Comparison of ENCODE assay signal across 26 cellular contexts in genomic region chr17:35291802-35292201, GRCh38. TPM values are rescaled to one million over a fixed set of nuclear protein-coding genes. Genes with fewer than 3 reads are reported as not detected.
A peak's percentile ranks its signal among the peaks of the same experiment; 100 is the strongest.
DNase-seq lines count a peak whose midpoint lies in the region; ATAC-seq, FAIRE-seq and TF ChIP-seq lines count a peak whose summit lies in the region.
"Had no signal": no experiment of that assay in that cellular context is flagged by ENCODE, and none has a peak within 500 bp of the region (broad histone marks: within the 10 kb centered on the region; RNA-seq: fewer than 3 reads in every experiment).

No MANE protein-coding gene starts in this region.

- H3K36me3 ChIP-seq in BJ (ENCODE audit: control insufficient read depth, insufficient read depth, low read length) (no peaks in the 10 kb centered on the region), bronchial epithelial cell (ENCODE audit: control insufficient read depth, insufficient read depth, low read length) (no peaks in the 10 kb centered on the region)
- H3K36me3 ChIP-seq: adrenal gland; BLaER1 treated with 17β-estradiol and CSF1 and Interleukin-3, amounts not matched to agents 10 nM and 100 nM; esophagus muscularis mucosa; stomach; upper lobe of left lung had no signal

- no peak for FAIRE-seq in bronchial epithelial cell (lab: Jason Lieb, UNC)
- FAIRE-seq: G401.6, GM12878 had no signal

- H3K9me3 Mint-ChIP-seq in HFFc6, result peaks cover 9% of the 10 kb centered on the region; the same call in 1 of the 2 replicates

- H3K4me3 Mint-ChIP-seq in HFFc6, result peak overlapping the region; percentile 29
- H3K4me3 Mint-ChIP-seq: naive thymus-derived CD8-positive, alpha-beta T cell had no signal

- H3K27me3 Mint-ChIP-seq in HFFc6 (ENCODE audit: insufficient read depth), result peaks cover 1% of the 10 kb centered on the region

- peaks cover 59% of the 10 kb centered on the region for H3K4me1 Mint-ChIP-seq in HFFc6 (ENCODE audit: low read depth)

- CTCF ChIA-PET in BJ (lab: Yijun Ruan, JAX), result no interaction called here

- no peaks in the 10 kb centered on the region for H3K27me3 ChIP-seq in BJ (ENCODE audit: control insufficient read depth, insufficient read depth, low read length)
- no peaks in the 10 kb centered on the region for H3K27me3 ChIP-seq in bronchial epithelial cell (ENCODE audit: control insufficient read depth, insufficient read depth, low read length)
- peaks cover 8% of the 10 kb centered on the region for H3K27me3 ChIP-seq in foreskin keratinocyte
- H3K27me3 ChIP-seq: BLaER1 treated with 17β-estradiol and CSF1 and Interleukin-3, amounts not matched to agents 10 nM and 100 nM; esophagus muscularis mucosa; stomach; upper lobe of left lung had no signal

- ATAC-seq in foreskin keratinocyte (peak; percentile 15), GM18519 (IDR thresholded peaks at IDR 0.05; ENCODE audit: low FRiP score, unreplicated experiment) (no peak), GM18861 (IDR thresholded peaks at IDR 0.05; ENCODE audit: unreplicated experiment) (no peak)
- ATAC-seq: GM12878; naive thymus-derived CD8-positive, alpha-beta T cell; Panc1 had no signal

- H3K27ac ChIP-seq in foreskin keratinocyte, result no peak overlapping the region
- H3K27ac ChIP-seq: adrenal gland; BLaER1 treated with 17β-estradiol and CSF1 and Interleukin-3, amounts not matched to agents 10 nM and 100 nM; esophagus muscularis mucosa; SK-N-MC; stomach; upper lobe of left lung had no signal

- peaks cover 19% of the 10 kb centered on the region for H3K36me3 Mint-ChIP-seq in HFFc6 (ENCODE audit: low read depth)

- peak; percentile 33 for DNase-seq in BJ (ENCODE audit: low read depth)
- peak; percentile 57 for DNase-seq in HFFc6
- peak; percentile 54 for DNase-seq in bronchial epithelial cell (ENCODE audit: low read depth)
- peak in 1 of 2 donors; percentile 39 for DNase-seq in foreskin keratinocyte
- no peak for DNase-seq in stimulated activated CD4-positive, alpha-beta T cell treated with anti-CD3 and anti-CD28 coated beads, Interleukin-2, amount 100 ng/mL, for 48 hours
- DNase-seq in NCI-H187 (lab: John Stamatoyannopoulos, UW), result no peak
- DNase-seq: activated CD4-positive, CD25-positive, alpha-beta regulatory T cell treated with anti-CD3 and anti-CD28 coated beads, Interleukin-2, amount 50 U/mL, for 72 hours; activated effector memory CD4-positive, alpha-beta T cell treated with anti-CD3 and anti-CD28 coated beads, Interleukin-2, amount 50 U/mL, for 16 hours; adrenal gland; Calu3; effector CD8-positive, alpha-beta T cell; hypothalamus; MM.1S; naive thymus-derived CD8-positive, alpha-beta T cell; NCI-H345; posterior cingulate gyrus; stomach; upper lobe of left lung had no signal

- TF ChIP-seq CTCF in BJ (IDR thresholded peaks at IDR 0.05; ENCODE audit: insufficient read depth, low read depth, low read length) (no peak), HFFc6 (IDR thresholded peaks at IDR 0.05) (no peak), bronchial epithelial cell (IDR thresholded peaks at IDR 0.05; ENCODE audit: insufficient read depth, low read length, severe bottlenecking) (no peak), foreskin keratinocyte (conservative IDR thresholded peaks at IDR 0.05) (no peak)

- no peaks in the 10 kb centered on the region for H3K4me1 ChIP-seq in foreskin keratinocyte
- H3K4me1 ChIP-seq: adrenal gland, esophagus muscularis mucosa, stomach, upper lobe of left lung had no signal

- H3K27ac Mint-ChIP-seq in HFFc6, result peak overlapping the region; percentile 51
- H3K27ac Mint-ChIP-seq: naive thymus-derived CD8-positive, alpha-beta T cell had no signal

- no peak overlapping the region for H3K4me3 ChIP-seq in BJ (ENCODE audit: low read depth, low read length)
- H3K4me3 ChIP-seq in bronchial epithelial cell (ENCODE audit: low read depth, low read length), result no peak overlapping the region
- H3K4me3 ChIP-seq: adrenal gland; BLaER1 treated with 17β-estradiol and CSF1 and Interleukin-3, amounts not matched to agents 10 nM and 100 nM; esophagus muscularis mucosa; GM12878; SK-N-MC; stomach; upper lobe of left lung had no signal

- POLR2A ChIA-PET in BJ (lab: Charles Lee), result no interaction called here

RNA-seq across cellular contexts. Expression of gene SLFN5, which starts 48.9 kb away (rescaled TPM):
- polyA plus RNA-seq in BJ (2011; rRNA removed) (32.6 and 65.3 TPM in 2 replicates), foreskin keratinocyte (3.3 and 8.0 TPM in 2 replicates)
- 51.5 and 60.4 TPM in 2 replicates for polyA minus RNA-seq in BJ (2011; rRNA and poly(A)+ RNA removed)
- 10 to 100 TPM; 55.2 to 64.0 (median 56.1) TPM for total RNA-seq in HFFc6 (2021; fragmentation: NEBNext Ultra II Directional; extraction: Animal tissue kit (Norgen Biotek cat#: 25700))
- total RNA-seq in bronchial epithelial cell (104 and 112 TPM in 2 replicates), foreskin keratinocyte (23.5 and 69.3 TPM in 2 replicates)

Comparison
In these comparisons a context has a peak if more than half of its experiments do, and no peak if none do; other contexts are left out.
1. DNase-seq: peak in BJ (single experiment), HFFc6 (single experiment) and bronchial epithelial cell (single experiment); none in stimulated activated CD4-positive, alpha-beta T cell treated with anti-CD3 and anti-CD28 coated beads, Interleukin-2, amount 100 ng/mL, for 48 hours (0 of 2) and NCI-H187 (0 of 2).